In genomic region chr5:170268153-170268689, GRCh38 we compare ENCODE assay signal across 11 cellular contexts. TPM values are rescaled to one million over a fixed set of nuclear protein-coding genes. Genes with fewer than 3 reads are reported as not detected.
A peak's percentile ranks its signal among the peaks of the same experiment; 100 is the strongest.
DNase-seq lines count a peak whose midpoint lies in the region; ATAC-seq and TF ChIP-seq lines count a peak whose summit lies in the region.
"Had no signal": no experiment of that assay in that cellular context is flagged by ENCODE, and none has a peak within 500 bp of the region (broad histone marks: within the 10 kb centered on the region; RNA-seq: fewer than 3 reads in every experiment).

No MANE protein-coding gene starts in this region.

- ATAC-seq in heart left ventricle (no peak), lower lobe of right lung (no peak), GM18858 (IDR thresholded peaks at IDR 0.05; ENCODE audit: unreplicated experiment) (no peak), HG03457 (IDR thresholded peaks at IDR 0.05; ENCODE audit: unreplicated experiment) (no peak)
- no peak for ATAC-seq in activated T-helper 17 cell treated with anti-CD3 and anti-CD28 coated beads, Interleukin-2, amount 50 U/mL, for 72 hours (replicated peaks)

- TF ChIP-seq CTCF in heart left ventricle (IDR thresholded peaks at IDR 0.05) (no peak), lower lobe of right lung (IDR thresholded peaks at IDR 0.05) (no peak), uterus (IDR thresholded peaks at IDR 0.05) (no peak)

- H3K4me3 ChIP-seq in heart left ventricle (peak overlapping the region in 4 of 12 donors; percentile 4 to 34 (median 6)), lower lobe of right lung (peak overlapping the region; percentile 6), uterus (peak overlapping the region in 1 of 2 donors; percentile 8)

- peak overlapping the region; percentile 70 for H3K4me3 Mint-ChIP-seq in activated T-helper 17 cell treated with anti-CD3 and anti-CD28 coated beads, Interleukin-2, amount 50 U/mL, for 72 hours

- H3K9me3 ChIP-seq in heart left ventricle (no peaks in the 10 kb centered on the region), lower lobe of right lung (no peaks in the 10 kb centered on the region), uterus (no peaks in the 10 kb centered on the region)

- H3K27ac Mint-ChIP-seq in activated T-helper 17 cell treated with anti-CD3 and anti-CD28 coated beads, Interleukin-2, amount 50 U/mL, for 72 hours = peak overlapping the region; percentile 84

- 44 to 56% (median 51%) methylated on average over 15 of the region's 15 CpGs for WGBS in heart left ventricle, 4 donors

- H3K27me3 Mint-ChIP-seq in activated T-helper 17 cell treated with anti-CD3 and anti-CD28 coated beads, Interleukin-2, amount 50 U/mL, for 72 hours = no peaks in the 10 kb centered on the region

- H3K36me3 ChIP-seq in heart left ventricle = peaks cover 0 to 95% (median 0%) of the 10 kb centered on the region in 9 donors
- peaks cover 58% of the 10 kb centered on the region for H3K36me3 ChIP-seq in lower lobe of right lung
- no peaks in the 10 kb centered on the region for H3K36me3 ChIP-seq in uterus

- H3K27ac ChIP-seq in heart left ventricle (peak overlapping the region in 7 of 12 donors; percentile 22 to 94 (median 43)), lower lobe of right lung (peak overlapping the region; percentile 69), uterus (peak overlapping the region; percentile 67 to 72)

- H3K9me3 Mint-ChIP-seq in activated T-helper 17 cell treated with anti-CD3 and anti-CD28 coated beads, Interleukin-2, amount 50 U/mL, for 72 hours = no peaks in the 10 kb centered on the region

- H3K36me3 Mint-ChIP-seq in activated T-helper 17 cell treated with anti-CD3 and anti-CD28 coated beads, Interleukin-2, amount 50 U/mL, for 72 hours (ENCODE audit: low read depth) = peaks cover 100% of the 10 kb centered on the region

- peaks cover 68% of the 10 kb centered on the region for H3K4me1 Mint-ChIP-seq in activated T-helper 17 cell treated with anti-CD3 and anti-CD28 coated beads, Interleukin-2, amount 50 U/mL, for 72 hours

- intact Hi-C loops in heart left ventricle (cut with DNase I) (loop anchor here (1.0 to 10.0 kb wide), 11 partner anchors 64 to 367 kb away; no protein-coding TSS in a partner anchor), cardiac septum (cut with DNase I) (loop anchor here (2.0 to 5.0 kb wide), 3 partner anchors 69 to 364 kb away; no protein-coding TSS in a partner anchor), lower lobe of right lung (cut with DNase I) (no loop called here), uterus (cut with DNase I; ENCODE audit: low total_unique reads) (loop anchor here (10.0 kb wide), 1 partner anchor 157 kb away; no protein-coding TSS in a partner anchor)

- DNase-seq in heart left ventricle = no peak
- DNase-seq in cardiac septum (ENCODE audit: low spot score) = no peak
- DNase-seq in lower lobe of right lung = no peak
- DNase-seq in uterus = no peak
- no peak for DNase-seq in mucosa of gallbladder (ENCODE audit: low spot score)

- TF ChIP-seq POLR2A in heart left ventricle (IDR thresholded peaks at IDR 0.05) (no peak), uterus (IDR thresholded peaks at IDR 0.05) (no peak)

- H3K27me3 ChIP-seq in heart left ventricle (peaks cover 0 to 5% (median 0%) of the 10 kb centered on the region in 9 donors), lower lobe of right lung (ENCODE audit: low read depth) (no peaks in the 10 kb centered on the region), uterus (no peaks in the 10 kb centered on the region)

- H3K4me1 ChIP-seq in heart left ventricle (peaks cover 0 to 92% (median 10%) of the 10 kb centered on the region in 12 donors), lower lobe of right lung (peaks cover 38% of the 10 kb centered on the region), uterus (no peaks in the 10 kb centered on the region)

RNA-seq across cellular contexts. Expression of gene LCP2, which starts 29.4 kb away (rescaled TPM):
- total RNA-seq in heart left ventricle (10 to 100 TPM in 2 of 9 donors, 1 to 10 TPM in 7; 2.8 to 73.7 (median 6.1) TPM), cardiac septum (6.2 TPM), lower lobe of right lung (82.9 TPM), uterus (10 to 100 TPM in 3 of 4 donors, 1 to 10 TPM in 1; 1.3 to 19.1 (median 11.2) TPM), mucosa of gallbladder (38.4 TPM)
- polyA plus RNA-seq in heart left ventricle = 1 to 10 TPM; 2.2 to 3.1 TPM
- total RNA-seq in activated T-helper 17 cell treated with anti-CD3 and anti-CD28 coated beads, Interleukin-2, amount 50 U/mL, for 72 hours = 100 to 1,000 TPM; 202 to 204 TPM
- total RNA-seq: epithelial cell of proximal tubule, NCI-H460 had no signal

RNA-seq across cellular contexts. Expression of gene C5orf58, which starts 35.4 kb away (rescaled TPM):
- not detected for total RNA-seq in heart left ventricle
- not detected for polyA plus RNA-seq in heart left ventricle
- not detected for total RNA-seq in cardiac septum
- total RNA-seq in activated T-helper 17 cell treated with anti-CD3 and anti-CD28 coated beads, Interleukin-2, amount 50 U/mL, for 72 hours = not detected
- total RNA-seq in lower lobe of right lung = not detected
- not detected for total RNA-seq in uterus
- total RNA-seq in mucosa of gallbladder = 0.52 TPM
- total RNA-seq: epithelial cell of proximal tubule; NCI-H460; T-helper 1 cell treated with Interleukin-12 subunit alpha and Interleukin-12 subunit beta and Interleukin-4 antibody, amounts not matched to agents 30 ng/mL and 1 ng/mL, for 36 hours had no signal
